Comparison of ENCODE assay signal across 12 cellular contexts in genomic region chr2:209383212-209383611, GRCh38. TPM values are rescaled to one million over a fixed set of nuclear protein-coding genes. Genes with fewer than 3 reads are reported as not detected.
DNase-seq lines count a peak whose midpoint lies in the region; ATAC-seq and TF ChIP-seq lines count a peak whose summit lies in the region.
"Had no signal": no experiment of that assay in that cellular context is flagged by ENCODE, and none has a peak within 500 bp of the region (broad histone marks: within the 10 kb centered on the region; RNA-seq: fewer than 3 reads in every experiment).

No MANE protein-coding gene starts in this region.

- H3K4me3 ChIP-seq in PC-3 (ENCODE audit: low read length): 0 out of 2 replicates have a peak overlapping the region, but pooled peaks have one; percentile 9
- no peak overlapping the region for H3K4me3 ChIP-seq in fibroblast of the aortic adventitia (ENCODE audit: low read depth, low read length)
- H3K4me3 ChIP-seq: right atrium auricular region had no signal

- peaks cover 31% of the 10 kb centered on the region for H3K4me1 ChIP-seq in PC-3 (ENCODE audit: insufficient read depth, low read length)
- H3K4me1 ChIP-seq: right atrium auricular region had no signal

- ATAC-seq in activated CD4-positive, alpha-beta T cell treated with anti-CD3 and anti-CD28 coated beads for 36 hours: peak; percentile 47
- ATAC-seq in PC-3 (peak; percentile 88), GM18511 (IDR thresholded peaks at IDR 0.05; ENCODE audit: unreplicated experiment) (no peak), HG03442 (IDR thresholded peaks at IDR 0.05; ENCODE audit: unreplicated experiment) (no peak)
- no peak for ATAC-seq in stimulated activated naive CD8-positive, alpha-beta T cell treated with anti-CD3 and anti-CD28 coated beads, Interleukin-15, amount 100 ng/mL, for 72 hours

- no peak for DNase-seq in activated CD4-positive, alpha-beta T cell treated with anti-CD3 and anti-CD28 coated beads for 36 hours
- no peak for DNase-seq in activated CD4-positive, alpha-beta T cell treated with anti-CD3 and anti-CD28 coated beads, Interleukin-2, amount 50 U/mL, for 48 hours
- DNase-seq in PC-3 (peak; percentile 90), fibroblast of the aortic adventitia (ENCODE audit: low read depth) (peak; percentile 90), type B pancreatic cell (ENCODE audit: extremely low spot score, unreplicated experiment) (no peak)
- DNase-seq in stimulated activated naive CD8-positive, alpha-beta T cell treated with anti-CD3 and anti-CD28 coated beads, Interleukin-15, amount 100 ng/mL, for 72 hours: no peak
- DNase-seq: activated naive CD8-positive, alpha-beta T cell treated with anti-CD3 and anti-CD28 coated beads, Interleukin-2, amount 10 ng/mL, durations not matched to agents 7 days and 5 days; stimulated activated naive CD4-positive, alpha-beta T cell treated with Interleukin-2 at 50 U/mL for 16 hours had no signal

- peak overlapping the region; percentile 64 for H3K4me2 ChIP-seq in PC-3 (ENCODE audit: low read length)

- H3K36me3 Mint-ChIP-seq in activated CD4-positive, alpha-beta T cell treated with anti-CD3 and anti-CD28 coated beads for 36 hours (ENCODE audit: low read depth): no peaks in the 10 kb centered on the region
- no peaks in the 10 kb centered on the region for H3K36me3 Mint-ChIP-seq in type B pancreatic cell
- H3K36me3 Mint-ChIP-seq: activated naive CD8-positive, alpha-beta T cell treated with anti-CD3 and anti-CD28 coated beads, Interleukin-2, amount 10 ng/mL, durations not matched to agents 7 days and 5 days had no signal

- no peaks in the 10 kb centered on the region for H3K27me3 Mint-ChIP-seq in activated CD4-positive, alpha-beta T cell treated with anti-CD3 and anti-CD28 coated beads for 36 hours
- H3K27me3 Mint-ChIP-seq in type B pancreatic cell: no peaks in the 10 kb centered on the region
- no peaks in the 10 kb centered on the region for H3K27me3 Mint-ChIP-seq in stimulated activated naive CD8-positive, alpha-beta T cell treated with anti-CD3 and anti-CD28 coated beads, Interleukin-15, amount 100 ng/mL, for 72 hours
- H3K27me3 Mint-ChIP-seq: activated naive CD8-positive, alpha-beta T cell treated with anti-CD3 and anti-CD28 coated beads, Interleukin-2, amount 10 ng/mL, durations not matched to agents 7 days and 5 days had no signal

- no peaks in the 10 kb centered on the region for H3K36me3 ChIP-seq in PC-3 (ENCODE audit: low read depth, low read length)
- H3K36me3 ChIP-seq: right atrium auricular region had no signal

- peaks cover 4% of the 10 kb centered on the region for H3K9me3 Mint-ChIP-seq in activated CD4-positive, alpha-beta T cell treated with anti-CD3 and anti-CD28 coated beads for 36 hours (ENCODE audit: low read depth)
- no peaks in the 10 kb centered on the region for H3K9me3 Mint-ChIP-seq in type B pancreatic cell
- H3K9me3 Mint-ChIP-seq in stimulated activated naive CD8-positive, alpha-beta T cell treated with anti-CD3 and anti-CD28 coated beads, Interleukin-15, amount 100 ng/mL, for 72 hours: no peaks in the 10 kb centered on the region

- no peaks in the 10 kb centered on the region for H3K9me2 ChIP-seq in PC-3 (replicated peaks; ENCODE audit: low read length)

- H3K27me3 ChIP-seq in PC-3 (ENCODE audit: low read length): no peaks in the 10 kb centered on the region
- H3K27me3 ChIP-seq: right atrium auricular region had no signal

- H2AFZ ChIP-seq in PC-3 (ENCODE audit: low read length): no peak overlapping the region

- no peaks in the 10 kb centered on the region for H3F3A ChIP-seq in PC-3 (ENCODE audit: low read length, unreplicated experiment)

- no peak overlapping the region for H3K4me3 Mint-ChIP-seq in activated CD4-positive, alpha-beta T cell treated with anti-CD3 and anti-CD28 coated beads for 36 hours
- H3K4me3 Mint-ChIP-seq in type B pancreatic cell: peak overlapping the region; percentile 42
- no peak overlapping the region for H3K4me3 Mint-ChIP-seq in stimulated activated naive CD8-positive, alpha-beta T cell treated with anti-CD3 and anti-CD28 coated beads, Interleukin-15, amount 100 ng/mL, for 72 hours
- H3K4me3 Mint-ChIP-seq: activated naive CD8-positive, alpha-beta T cell treated with anti-CD3 and anti-CD28 coated beads, Interleukin-2, amount 10 ng/mL, durations not matched to agents 7 days and 5 days; B cell had no signal

- no peak overlapping the region for H3K27ac Mint-ChIP-seq in activated CD4-positive, alpha-beta T cell treated with anti-CD3 and anti-CD28 coated beads for 36 hours
- peak overlapping the region; percentile 96 for H3K27ac Mint-ChIP-seq in type B pancreatic cell
- no peak overlapping the region for H3K27ac Mint-ChIP-seq in stimulated activated naive CD8-positive, alpha-beta T cell treated with anti-CD3 and anti-CD28 coated beads, Interleukin-15, amount 100 ng/mL, for 72 hours
- H3K27ac Mint-ChIP-seq: activated naive CD8-positive, alpha-beta T cell treated with anti-CD3 and anti-CD28 coated beads, Interleukin-2, amount 10 ng/mL, durations not matched to agents 7 days and 5 days; B cell had no signal

- H3K79me2 ChIP-seq in PC-3 (ENCODE audit: low read length): no peaks in the 10 kb centered on the region

- CTCF ChIA-PET in activated CD4-positive, alpha-beta T cell treated with anti-CD3 and anti-CD28 coated beads for 36 hours (lab: Charles Lee): interaction anchor here (0.6 kb wide), 1 partner anchor 49 kb away, joined by 3 read pairs; no protein-coding TSS in a partner anchor
- CTCF ChIA-PET in PC-3 (lab: Charles Lee): interaction anchor here (0.6 kb wide), 1 partner anchor 172 kb away, joined by 3 read pairs; no protein-coding TSS in a partner anchor

- H4K20me1 ChIP-seq in PC-3 (ENCODE audit: low read length): no peaks in the 10 kb centered on the region

- no peaks in the 10 kb centered on the region for H3K9me3 ChIP-seq in PC-3 (ENCODE audit: low read length)
- H3K9me3 ChIP-seq: right atrium auricular region had no signal

- peak overlapping the region; percentile 46 for H3K27ac ChIP-seq in PC-3 (ENCODE audit: low read length)
- H3K27ac ChIP-seq: right atrium auricular region had no signal

- POLR2A ChIA-PET in activated CD4-positive, alpha-beta T cell treated with anti-CD3 and anti-CD28 coated beads for 36 hours (lab: Charles Lee): no interaction called here
- POLR2A ChIA-PET in PC-3 (lab: Charles Lee; ENCODE audit: unreplicated experiment): interaction anchor here (0.6 kb wide), 1 partner anchor 9 kb away, joined by 3 read pairs; no protein-coding TSS in a partner anchor

- intact Hi-C loops in activated CD4-positive, alpha-beta T cell treated with anti-CD3 and anti-CD28 coated beads for 36 hours (cut with DNase I, micrococcal nuclease): no loop called here
- intact Hi-C loops in PC-3 (cut with micrococcal nuclease): loop anchor here (1.0 to 5.0 kb wide), 3 partner anchors 14 to 1044 kb away; partner anchors contain the start of gene MAP2

- H3K4me1 Mint-ChIP-seq in activated CD4-positive, alpha-beta T cell treated with anti-CD3 and anti-CD28 coated beads for 36 hours: no peaks in the 10 kb centered on the region
- peaks cover 15% of the 10 kb centered on the region for H3K4me1 Mint-ChIP-seq in type B pancreatic cell (ENCODE audit: unreplicated experiment)
- H3K4me1 Mint-ChIP-seq in stimulated activated naive CD8-positive, alpha-beta T cell treated with anti-CD3 and anti-CD28 coated beads, Interleukin-15, amount 100 ng/mL, for 72 hours: no peaks in the 10 kb centered on the region
- H3K4me1 Mint-ChIP-seq: activated naive CD8-positive, alpha-beta T cell treated with anti-CD3 and anti-CD28 coated beads, Interleukin-2, amount 10 ng/mL, durations not matched to agents 7 days and 5 days had no signal

- BruUV-seq in PC-3 (replicated peaks; lab: Mats Ljungman, UMichigan): no TSS peak

- no peak overlapping the region for H3K9ac ChIP-seq in PC-3 (ENCODE audit: low read length)

- no peak for TF ChIP-seq CTCF in PC-3 (conservative IDR thresholded peaks at IDR 0.05; ENCODE audit: low read depth, low read length)
- no peak for TF ChIP-seq CTCF in fibroblast of the aortic adventitia (IDR thresholded peaks at IDR 0.05; ENCODE audit: insufficient read depth, low read length)
- TF ChIP-seq CTCF in type B pancreatic cell (conservative IDR thresholded peaks at IDR 0.05): no peak

RNA-seq across cellular contexts. Expression of gene MAP2, which starts 40.6 kb away (rescaled TPM):
- under 1 TPM; 0.34 to 0.39 TPM for total RNA-seq in activated CD4-positive, alpha-beta T cell treated with anti-CD3 and anti-CD28 coated beads for 36 hours
- total RNA-seq in PC-3 (2014; rRNA removed) (1.7 and 2.1 TPM in 2 replicates), fibroblast of the aortic adventitia (ENCODE audit: low replicate concordance) (2.1 and 26.5 TPM in 2 replicates), type B pancreatic cell (ENCODE audit: low replicate concordance) (18.2 and 37.5 TPM in 2 replicates)
- total RNA-seq: activated naive CD8-positive, alpha-beta T cell treated with anti-CD3 and anti-CD28 coated beads, Interleukin-2, amount 10 ng/mL, durations not matched to agents 7 days and 5 days had no signal

Comparison
In these comparisons a context has a peak if more than half of its experiments do, and no peak if none do; other contexts are left out.
1. ATAC-seq: peak in activated CD4-positive, alpha-beta T cell treated with anti-CD3 and anti-CD28 coated beads for 36 hours (single experiment) and PC-3 (single experiment); none in GM18511 (single experiment), stimulated activated naive CD8-positive, alpha-beta T cell treated with anti-CD3 and anti-CD28 coated beads, Interleukin-15, amount 100 ng/mL, for 72 hours (single experiment) and HG03442 (single experiment).
2. DNase-seq: peak in PC-3 (single experiment) and fibroblast of the aortic adventitia (single experiment); none in activated CD4-positive, alpha-beta T cell treated with anti-CD3 and anti-CD28 coated beads for 36 hours (single experiment), activated CD4-positive, alpha-beta T cell treated with anti-CD3 and anti-CD28 coated beads, Interleukin-2, amount 50 U/mL, for 48 hours (0 of 2), type B pancreatic cell (single experiment) and stimulated activated naive CD8-positive, alpha-beta T cell treated with anti-CD3 and anti-CD28 coated beads, Interleukin-15, amount 100 ng/mL, for 72 hours (0 of 2).